1 cellular context compared by ENCODE assay signal in the genomic region with DNA sequence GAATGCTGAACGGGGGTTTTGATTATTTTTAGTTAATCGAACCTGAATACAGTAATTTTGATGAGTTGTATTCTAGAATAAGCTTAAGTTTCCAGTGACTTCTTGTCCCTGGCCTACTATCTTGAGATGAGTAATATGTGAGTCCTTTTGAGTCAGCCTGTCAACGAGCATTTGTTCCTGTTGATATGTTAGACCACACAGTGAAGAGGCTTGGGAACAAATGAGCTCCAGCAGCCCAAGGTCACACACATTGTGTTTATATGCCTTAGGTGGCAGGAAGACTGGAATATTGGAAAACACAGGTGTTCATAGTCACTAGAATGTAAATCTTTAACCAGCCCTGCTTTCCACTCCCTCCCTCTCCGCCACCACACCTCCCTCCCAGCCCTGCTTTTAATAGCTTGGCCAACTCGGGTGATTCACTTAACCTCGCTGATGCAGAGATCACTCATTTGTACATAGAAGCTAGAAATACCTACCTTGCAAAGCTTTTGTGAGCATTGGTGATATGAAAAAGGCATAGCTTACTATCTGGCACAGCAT.
TF ChIP-seq lines count a peak whose summit lies in the region.

No MANE protein-coding gene starts in this region.

TF ChIP-seq in HCT116, 20 proteins besides CTCF, POLR2A, EP300 and RAD21 (continued from another document):
- TF ChIP-seq, protein P1, sequence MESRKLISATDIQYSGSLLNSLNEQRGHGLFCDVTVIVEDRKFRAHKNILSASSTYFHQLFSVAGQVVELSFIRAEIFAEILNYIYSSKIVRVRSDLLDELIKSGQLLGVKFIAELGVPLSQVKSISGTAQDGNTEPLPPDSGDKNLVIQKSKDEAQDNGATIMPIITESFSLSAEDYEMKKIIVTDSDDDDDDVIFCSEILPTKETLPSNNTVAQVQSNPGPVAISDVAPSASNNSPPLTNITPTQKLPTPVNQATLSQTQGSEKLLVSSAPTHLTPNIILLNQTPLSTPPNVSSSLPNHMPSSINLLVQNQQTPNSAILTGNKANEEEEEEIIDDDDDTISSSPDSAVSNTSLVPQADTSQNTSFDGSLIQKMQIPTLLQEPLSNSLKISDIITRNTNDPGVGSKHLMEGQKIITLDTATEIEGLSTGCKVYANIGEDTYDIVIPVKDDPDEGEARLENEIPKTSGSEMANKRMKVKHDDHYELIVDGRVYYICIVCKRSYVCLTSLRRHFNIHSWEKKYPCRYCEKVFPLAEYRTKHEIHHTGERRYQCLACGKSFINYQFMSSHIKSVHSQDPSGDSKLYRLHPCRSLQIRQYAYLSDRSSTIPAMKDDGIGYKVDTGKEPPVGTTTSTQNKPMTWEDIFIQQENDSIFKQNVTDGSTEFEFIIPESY (IDR thresholded peaks at IDR 0.05; ENCODE audit: extremely low read depth, insufficient replicate concordance, low read length): no peak
- TF ChIP-seq TCF7L2 (IDR thresholded peaks at IDR 0.05; ENCODE audit: borderline replicate concordance, extremely low read depth, insufficient read depth, insufficient read length) (no peak), EGR1 (IDR thresholded peaks at IDR 0.05; ENCODE audit: low read depth) (peak; percentile 25; the same call in 1 of the 2 replicates)
TF ChIP-seq in HCT116: peak in this region for 8.
